Comparison of ENCODE assay signal across 1 cellular context in genomic region chr17:40686192-40686591, GRCh38.
TF ChIP-seq lines count a peak whose summit lies in the region.

No MANE protein-coding gene starts in this region.

TF ChIP-seq in HepG2, 621 proteins besides CTCF, POLR2A, EP300 and RAD21:
- no peak for TF ChIP-seq ATF5 (CRISPR knock-in tag; IDR thresholded peaks at IDR 0.05; ENCODE audit: low read depth)
- no peak for TF ChIP-seq ZNF724P (CRISPR knock-in tag; IDR thresholded peaks at IDR 0.05; ENCODE audit: borderline replicate concordance)
- TF ChIP-seq FIP1L1 (IDR thresholded peaks at IDR 0.05; ENCODE audit: borderline replicate concordance, insufficient read depth, low read depth, low read length), result no peak
- no peak for TF ChIP-seq ZNF224 (CRISPR knock-in tag; IDR thresholded peaks at IDR 0.05)
- TF ChIP-seq TFE3 (CRISPR knock-in tag; IDR thresholded peaks at IDR 0.05), result no peak
- TF ChIP-seq HOXD1 (CRISPR knock-in tag; IDR thresholded peaks at IDR 0.05), result no peak
- no peak for TF ChIP-seq SMYD3 (CRISPR knock-in tag; IDR thresholded peaks at IDR 0.05)
TF ChIP-seq in HepG2: peak in this region for 0.
